13 cellular contexts compared by ENCODE assay signal in the genomic region with DNA sequence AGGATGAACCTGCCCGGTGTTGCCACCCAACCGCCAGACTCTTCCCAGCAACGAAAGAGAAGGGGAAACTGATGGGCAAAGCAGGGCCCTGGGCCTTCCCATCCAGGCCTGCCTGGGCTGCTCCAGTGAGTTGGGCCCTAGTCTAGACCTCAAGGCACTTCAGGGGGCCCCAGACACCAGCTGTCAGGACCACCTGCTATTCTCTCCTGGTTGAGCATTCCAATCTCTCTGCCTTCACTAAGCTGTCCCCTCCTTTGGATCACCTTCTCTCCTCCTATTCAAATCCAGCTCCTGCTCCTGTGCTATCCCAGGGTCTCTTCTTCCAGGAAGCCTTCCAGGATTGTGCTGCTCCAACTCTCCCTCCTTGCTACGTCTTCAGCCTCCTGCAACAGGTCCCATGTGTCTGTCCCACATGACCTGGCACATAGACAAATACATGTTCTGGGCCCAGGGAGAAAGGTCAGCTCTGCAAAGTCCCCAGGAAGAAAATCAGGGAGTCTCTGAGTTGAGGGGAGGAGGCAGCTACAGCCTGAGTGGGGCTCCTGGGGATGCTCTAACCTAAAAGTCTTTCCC. TPM values are rescaled to one million over a fixed set of nuclear protein-coding genes. Genes with fewer than 3 reads are reported as not detected.
DNase-seq lines count a peak whose midpoint lies in the region; ATAC-seq and TF ChIP-seq lines count a peak whose summit lies in the region.
"Had no signal": no experiment of that assay in that cellular context is flagged by ENCODE, and none has a peak within 500 bp of the region (broad histone marks: within the 10 kb centered on the region; RNA-seq: fewer than 3 reads in every experiment).

No MANE protein-coding gene starts in this region.

- H3K4me3 ChIP-seq in parathyroid adenoma (ENCODE audit: low read depth, low read length) (no peak overlapping the region), HAP-1 (no peak overlapping the region)
- H3K4me3 ChIP-seq: lung, suprapubic skin had no signal

- ATAC-seq in omental fat pad (ENCODE audit: low FRiP score): no peak

- H3K9ac ChIP-seq in parathyroid adenoma: no peak overlapping the region

- H3K4me1 ChIP-seq in parathyroid adenoma (peaks cover 21% of the 10 kb centered on the region), HAP-1 (peaks cover 13% of the 10 kb centered on the region)

- H3K36me3 ChIP-seq in parathyroid adenoma (ENCODE audit: control insufficient read depth, insufficient read depth, low read length): no peaks in the 10 kb centered on the region
- no peaks in the 10 kb centered on the region for H3K36me3 ChIP-seq in HAP-1 (replicated peaks)
- H3K36me3 ChIP-seq: suprapubic skin had no signal

- H3K27ac ChIP-seq in cingulate gyrus (ENCODE audit: low read depth, low read length) (peak overlapping the region; percentile 32), parathyroid adenoma (peak overlapping the region; percentile 31)
- H3K27ac ChIP-seq: suprapubic skin had no signal

- TF ChIP-seq CTCF in parathyroid adenoma (IDR thresholded peaks at IDR 0.05) (no peak), omental fat pad (IDR thresholded peaks at IDR 0.05) (no peak)

- peak; percentile 65 for DNase-seq in DMS53 (lab: John Stamatoyannopoulos, UW)
- no peak for DNase-seq in DMS53 treated with DMSO at 0.1 percent for 48 hours (lab: John Stamatoyannopoulos, UW; ENCODE audit: unreplicated experiment)
- peak; percentile 80 to 85 for DNase-seq in NCI-H524 (lab: John Stamatoyannopoulos, UW)
- DNase-seq in NCI-H1436 (lab: John Stamatoyannopoulos, UW): no peak
- DNase-seq in HAP-1 (ENCODE audit: low spot score in 2 of 2): no peak
- no peak for DNase-seq in omental fat pad (ENCODE audit: low spot score)
- DNase-seq: activated CD8-positive, alpha-beta memory T cell treated with anti-CD3 and anti-CD28 coated beads for 24 hours; activated naive CD8-positive, alpha-beta T cell treated with anti-CD3 and anti-CD28 coated beads, Interleukin-2, amount 10 ng/mL, durations not matched to agents 7 days and 5 days had no signal

- H3K9me3 ChIP-seq in parathyroid adenoma (ENCODE audit: control insufficient read depth, low read length) (no peaks in the 10 kb centered on the region), HAP-1 (no peaks in the 10 kb centered on the region)
- H3K9me3 ChIP-seq: suprapubic skin had no signal

- H3K79me2 ChIP-seq in parathyroid adenoma: peaks cover 4% of the 10 kb centered on the region

- no peak overlapping the region for H3K4me2 ChIP-seq in parathyroid adenoma (ENCODE audit: low read length)

- H2AFZ ChIP-seq in parathyroid adenoma: peak overlapping the region; percentile 9

- H3K27me3 ChIP-seq in parathyroid adenoma (ENCODE audit: control insufficient read depth, insufficient read depth, low read length) (no peaks in the 10 kb centered on the region), HAP-1 (ENCODE audit: low read depth) (no peaks in the 10 kb centered on the region)
- H3K27me3 ChIP-seq: suprapubic skin had no signal

- in situ Hi-C loops in HAP-1 (cut with MboI; ENCODE audit: low sequenced_read_pairs): no loop called here

RNA-seq across cellular contexts. Expression of gene STX1A, which starts 3.1 kb away (rescaled TPM):
- total RNA-seq in omental fat pad: 10 to 100 TPM in 1 of 4 donors, 1 to 10 TPM in 3; 3.6 to 10.4 (median 4.8) TPM

RNA-seq across cellular contexts. Expression of gene ABHD11, which starts 22.2 kb away (rescaled TPM):
- total RNA-seq in omental fat pad: 10 to 100 TPM in 2 of 4 donors, 1 to 10 TPM in 2; 6.6 to 13.9 (median 9.4) TPM

RNA-seq across cellular contexts. Expression of gene BUD23, which starts 33.0 kb away (rescaled TPM):
- total RNA-seq in omental fat pad: 10 to 100 TPM; 28.8 to 52.2 (median 45.0) TPM

RNA-seq across cellular contexts. Expression of gene DNAJC30, which starts 33.2 kb away (rescaled TPM):
- 1 to 10 TPM; 4.0 to 5.3 (median 4.7) TPM for total RNA-seq in omental fat pad

RNA-seq across cellular contexts. Expression of gene VPS37D, which starts 48.8 kb away (rescaled TPM):
- 1 to 10 TPM in 2 of 4 donors, under 1 TPM in 1, not detected in 1; 0.28 to 1.5 (median 1.1) TPM for total RNA-seq in omental fat pad
- total RNA-seq: T-helper 2 cell treated with Interferon-gamma antibody and Interleukin-4, amounts not matched to agents 100 ng/mL and 5 ng/mL, for 36 hours had no signal

Comparison
In these comparisons a context has a peak if more than half of its experiments do, and no peak if none do; other contexts are left out.
1. DNase-seq: peak in DMS53 (single experiment) and NCI-H524 (2 of 2); none in DMS53 treated with DMSO at 0.1 percent for 48 hours (single experiment), NCI-H1436 (single experiment), HAP-1 (0 of 2) and omental fat pad (single experiment).